1 cellular context compared by ENCODE assay signal in the genomic region with DNA sequence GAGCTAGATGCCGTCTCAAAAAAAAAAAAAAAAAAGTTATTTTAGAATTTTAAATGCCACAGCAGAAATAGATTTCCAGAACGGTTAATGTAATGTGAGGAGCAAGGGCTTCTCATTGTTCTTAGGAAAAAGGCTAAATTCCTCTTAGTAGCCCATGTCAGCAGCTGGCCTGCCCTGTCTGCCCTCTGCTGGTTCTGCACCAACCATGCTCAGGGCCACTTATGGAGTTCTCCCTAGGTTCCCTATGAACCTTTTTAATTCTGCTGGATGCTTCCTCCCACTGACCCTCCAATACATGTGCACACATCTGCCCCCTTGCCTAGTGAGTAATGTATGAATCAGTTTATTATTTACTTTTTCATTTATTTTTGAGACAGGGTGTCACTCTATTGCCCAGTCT.
TF ChIP-seq lines count a peak whose summit lies in the region.

No MANE protein-coding gene starts in this region.

TF ChIP-seq in HepG2, 621 proteins besides CTCF, POLR2A, EP300 and RAD21:
- TF ChIP-seq SMC3 (IDR thresholded peaks at IDR 0.05; ENCODE audit: low read length) = peak; percentile 2; the same call in 1 of the 2 replicates
- TF ChIP-seq ZNF746 (CRISPR knock-in tag; IDR thresholded peaks at IDR 0.05) = no peak
- TF ChIP-seq SIX4 (CRISPR knock-in tag; IDR thresholded peaks at IDR 0.05) = no peak
- TF ChIP-seq STAG1 (CRISPR knock-in tag; IDR thresholded peaks at IDR 0.05) = peak; percentile 26; the same call in 1 of the 2 replicates
